Comparison of ENCODE assay signal across 8 cellular contexts in genomic region chr15:43828061-43828657, GRCh38. TPM values are rescaled to one million over a fixed set of nuclear protein-coding genes. Genes with fewer than 3 reads are reported as not detected.
DNase-seq lines count a peak whose midpoint lies in the region; ATAC-seq, FAIRE-seq and TF ChIP-seq lines count a peak whose summit lies in the region.

No MANE protein-coding gene starts in this region.

- TF ChIP-seq EP300 in HepG2 (IDR thresholded peaks at IDR 0.05; ENCODE audit: low read depth in 2 of 2, low read length in 2 of 2) = no peak
- no peak for TF ChIP-seq EP300 in HepG2 (CRISPR knock-in tag; IDR thresholded peaks at IDR 0.05; ENCODE audit: borderline replicate concordance)
- no peak for TF ChIP-seq EP300 in transverse colon (IDR thresholded peaks at IDR 0.05; ENCODE audit: low read depth)

- H3K4me2 ChIP-seq in HepG2 (ENCODE audit: low read depth, low read length) = no peak overlapping the region

- H3K4me1 Mint-ChIP-seq in T-helper 1 cell treated with Interleukin-12 subunit alpha and Interleukin-12 subunit beta and Interleukin-4 antibody, amounts not matched to agents 30 μg/mL and 1 μg/mL, for 36 hours (ENCODE audit: low read depth) = peaks cover 36% of the 10 kb centered on the region

- H3K27ac ChIP-seq in HepG2 (ENCODE audit: extremely low read length, insufficient read depth, low read length) (no peak overlapping the region), right lobe of liver (no peak overlapping the region), transverse colon (peak overlapping the region; percentile 73 to 84 (median 78))

- intact Hi-C loops in HepG2 (cut with micrococcal nuclease; ENCODE audit: unreplicated experiment) = no loop called here
- intact Hi-C loops in right lobe of liver (cut with DNase I) = no loop called here
- intact Hi-C loops in transverse colon (cut with DNase I; ENCODE audit: low total_unique reads) = no loop called here

- no peak for TF ChIP-seq POLR2A in HepG2 (IDR thresholded peaks at IDR 0.05; ENCODE audit: insufficient read depth in 1 of 2, low read depth in 2 of 2, low read length in 2 of 2)
- no peak for TF ChIP-seq POLR2A in right lobe of liver (IDR thresholded peaks at IDR 0.05)
- TF ChIP-seq POLR2A in transverse colon (IDR thresholded peaks at IDR 0.05) = no peak

- no peaks in the 10 kb centered on the region; a peak in 1 of 5 replicates for H3K27me3 ChIP-seq in HepG2 (ENCODE audit: control insufficient read depth in 1 of 2, insufficient read depth in 2 of 2, low read length in 2 of 2)
- H3K27me3 ChIP-seq in right lobe of liver = no peaks in the 10 kb centered on the region
- no peaks in the 10 kb centered on the region for H3K27me3 ChIP-seq in transverse colon

- H2AFZ ChIP-seq in HepG2 (ENCODE audit: low read length) = peak overlapping the region; percentile 81

- in situ Hi-C loops in HepG2 (cut with HindIII; ENCODE audit: extremely low pct_ligation_motif_present, low pct_unique_long_range_greater_than_20kb) (no loop called here), transverse colon (cut with MboI; ENCODE audit: low pct_ligation_motif_present in 1 of 4, low pct_unique_long_range_greater_than_20kb in 1 of 4, low sequenced_read_pairs in 3 of 4) (no loop called here)

- H3K27me3 Mint-ChIP-seq in T-helper 1 cell treated with Interleukin-12 subunit alpha and Interleukin-12 subunit beta and Interleukin-4 antibody, amounts not matched to agents 30 μg/mL and 1 μg/mL, for 36 hours (ENCODE audit: low read depth) = no peaks in the 10 kb centered on the region

- H3K4me3 Mint-ChIP-seq in T-helper 1 cell treated with Interleukin-12 subunit alpha and Interleukin-12 subunit beta and Interleukin-4 antibody, amounts not matched to agents 30 μg/mL and 1 μg/mL, for 36 hours = peak overlapping the region; percentile 90

- no peak overlapping the region for H3K9ac ChIP-seq in HepG2 (ENCODE audit: insufficient read depth, low read depth, low read length)

- DNase-seq in HepG2 (ENCODE audit: low spot score) (no peak), right lobe of liver (no peak), fibroblast of villous mesenchyme (ENCODE audit: low read depth) (peak; percentile 21), transverse colon (no peak), SW 1271 (lab: John Stamatoyannopoulos, UW) (no peak)

- 68% methylated on average over 6 of the region's 6 CpGs for WGBS in HepG2 (ENCODE audit: low lambda C conversion rate)
- WGBS in right lobe of liver (ENCODE audit: insufficient coverage, low coverage, low lambda C conversion rate, missing lambda C conversion rate) = 63% methylated on average over 6 of the region's 6 CpGs
- WGBS in transverse colon (ENCODE audit: low coverage in 1 of 2), 2 donors = 50 to 52% methylated on average over 6 of the region's 6 CpGs

- H3K9me3 Mint-ChIP-seq in T-helper 1 cell treated with Interleukin-12 subunit alpha and Interleukin-12 subunit beta and Interleukin-4 antibody, amounts not matched to agents 30 μg/mL and 1 μg/mL, for 36 hours = no peaks in the 10 kb centered on the region

- BruUV-seq in HepG2 (replicated peaks; lab: Mats Ljungman, UMichigan) = no TSS peak

- H3K36me3 ChIP-seq in HepG2 (replicated peaks in 1 of 2; ENCODE audit: control insufficient read depth in 1 of 2, insufficient read depth in 2 of 2, low read length in 2 of 2) = no peaks in the 10 kb centered on the region
- no peaks in the 10 kb centered on the region for H3K36me3 ChIP-seq in right lobe of liver
- no peaks in the 10 kb centered on the region for H3K36me3 ChIP-seq in transverse colon

- TF ChIP-seq RAD21 in HepG2 (CRISPR knock-in tag; IDR thresholded peaks at IDR 0.05) = no peak

- FAIRE-seq in HepG2 (lab: Jason Lieb, UNC) = no peak

- peaks cover 32% of the 10 kb centered on the region for H3K4me1 ChIP-seq in HepG2 (ENCODE audit: insufficient read depth, low read length)
- H3K4me1 ChIP-seq in right lobe of liver = peaks cover 0 to 17% (median 4%) of the 10 kb centered on the region in 4 donors
- peaks cover 7 to 35% (median 21%) of the 10 kb centered on the region in 4 donors for H3K4me1 ChIP-seq in transverse colon

- peaks cover 24% of the 10 kb centered on the region for H3K36me3 Mint-ChIP-seq in T-helper 1 cell treated with Interleukin-12 subunit alpha and Interleukin-12 subunit beta and Interleukin-4 antibody, amounts not matched to agents 30 μg/mL and 1 μg/mL, for 36 hours (ENCODE audit: low read depth)

- CTCF ChIA-PET in HepG2 (lab: Yijun Ruan, JAX; ENCODE audit: low intra/inter-chr PET ratio, low total read pairs) = no interaction called here

- ATAC-seq in HepG2 (no peak), right lobe of liver (no peak), GM19351 (IDR thresholded peaks at IDR 0.05; ENCODE audit: unreplicated experiment) (no peak), GM21381 (IDR thresholded peaks at IDR 0.05; ENCODE audit: unreplicated experiment) (no peak)

- H3K4me3 ChIP-seq in HepG2 (replicated peaks in 1 of 3; ENCODE audit: insufficient read depth in 1 of 3, low read depth in 2 of 3, low read length in 3 of 3) (no peak overlapping the region), right lobe of liver (no peak overlapping the region), fibroblast of villous mesenchyme (ENCODE audit: low read depth, low read length) (peak overlapping the region; percentile 73), transverse colon (peak overlapping the region in 1 of 4 donors; percentile 4)

- H3K79me2 ChIP-seq in HepG2 (ENCODE audit: insufficient read depth, low read length) = peaks cover 12% of the 10 kb centered on the region

- H4K20me1 ChIP-seq in HepG2 (ENCODE audit: insufficient read depth, low read length) = no peaks in the 10 kb centered on the region

- H3K27ac Mint-ChIP-seq in T-helper 1 cell treated with Interleukin-12 subunit alpha and Interleukin-12 subunit beta and Interleukin-4 antibody, amounts not matched to agents 30 μg/mL and 1 μg/mL, for 36 hours = peak overlapping the region; percentile 90

- no peak for TF ChIP-seq CTCF in HepG2 (CRISPR knock-in tag; IDR thresholded peaks at IDR 0.05)
- TF ChIP-seq CTCF in right lobe of liver (IDR thresholded peaks at IDR 0.05) = no peak
- no peak for TF ChIP-seq CTCF in fibroblast of villous mesenchyme (IDR thresholded peaks at IDR 0.05; ENCODE audit: insufficient read depth, low read depth, low read length)
- no peak for TF ChIP-seq CTCF in transverse colon (IDR thresholded peaks at IDR 0.05)

- no peaks in the 10 kb centered on the region for H3K9me3 ChIP-seq in HepG2 (ENCODE audit: low read length)
- H3K9me3 ChIP-seq in right lobe of liver = no peaks in the 10 kb centered on the region
- H3K9me3 ChIP-seq in transverse colon = no peaks in the 10 kb centered on the region

- POLR2A ChIA-PET in HepG2 (lab: Yijun Ruan, JAX) = no interaction called here

RNA-seq across cellular contexts. Expression of gene WDR76, which starts 1.4 kb away (rescaled TPM):
- 9.7 and 11.1 TPM in 2 replicates for total RNA-seq in HepG2 (2016; rRNA removed; fragmentation: Illumina TruSeq; extraction: Trizol)
- 2.7 and 3.3 TPM in 2 replicates for total RNA-seq in HepG2 (2016; cell fraction: cytosol; rRNA removed; fragmentation: Illumina TruSeq; extraction: Trizol; ENCODE audit: low read depth)
- total RNA-seq in HepG2 (2016; cell fraction: insoluble cytoplasmic fraction; rRNA removed; fragmentation: Illumina TruSeq; extraction: Trizol) = 9.6 and 12.9 TPM in 2 replicates
- 7.9 and 8.4 TPM in 2 replicates for total RNA-seq in HepG2 (2016; cell fraction: membrane; rRNA removed; fragmentation: Illumina TruSeq; extraction: Trizol)
- 6.1 and 8.5 TPM in 2 replicates for total RNA-seq in HepG2 (2016; cell fraction: nucleus; rRNA removed; fragmentation: Illumina TruSeq; extraction: Trizol)
- polyA plus RNA-seq in HepG2 (2011; rRNA removed) = 1.1 and 1.3 TPM in 2 replicates
- 0.70 and 0.86 TPM in 2 replicates for polyA plus RNA-seq in HepG2 (2011; cell fraction: cytosol; rRNA removed)
- polyA plus RNA-seq in HepG2 (2011; cell fraction: nucleus; rRNA removed) = 0.82 and 1.1 TPM in 2 replicates
- 2.4 and 3.8 TPM in 2 replicates for polyA plus RNA-seq in HepG2 (2012)
- polyA plus RNA-seq in HepG2 (2016; cell fraction: cytosol; fragmentation: Illumina TruSeq; extraction: Trizol; ENCODE audit: low read depth) = 1.5 and 1.9 TPM in 2 replicates
- polyA plus RNA-seq in HepG2 (2016; cell fraction: insoluble cytoplasmic fraction; fragmentation: Illumina TruSeq; extraction: Trizol; ENCODE audit: low read depth) = 6.8 and 7.9 TPM in 2 replicates
- 2.7 and 3.6 TPM in 2 replicates for polyA plus RNA-seq in HepG2 (2016; cell fraction: membrane; fragmentation: Illumina TruSeq; extraction: Trizol; ENCODE audit: low read depth)
- polyA plus RNA-seq in HepG2 (2016; cell fraction: nucleus; fragmentation: Illumina TruSeq; extraction: Trizol; ENCODE audit: insufficient read depth, low read depth) = 4.6 and 6.3 TPM in 2 replicates
- 1.1 and 46.2 TPM in 2 replicates for polyA minus RNA-seq in HepG2 (2011; rRNA and poly(A)+ RNA removed; ENCODE audit: low replicate concordance)
- polyA minus RNA-seq in HepG2 (2011; cell fraction: cytosol; rRNA and poly(A)+ RNA removed) = 1.5 and 2.0 TPM in 2 replicates
- polyA minus RNA-seq in HepG2 (2011; cell fraction: nucleus; rRNA and poly(A)+ RNA removed) = 2.1 and 2.2 TPM in 2 replicates
- 1 to 10 TPM in 3 of 6 experiments, under 1 TPM in 3; 0.46 to 5.5 (median 1.1) TPM for total RNA-seq in right lobe of liver
- 15.1 and 17.7 TPM in 2 replicates for total RNA-seq in fibroblast of villous mesenchyme
- total RNA-seq in transverse colon = 1 to 10 TPM in 2 of 4 donors, under 1 TPM in 1, not detected in 1; 0.20 to 4.8 (median 2.7) TPM

RNA-seq across cellular contexts. Expression of gene MFAP1, which starts 3.7 kb away (rescaled TPM):
- total RNA-seq in HepG2 (2016; rRNA removed; fragmentation: Illumina TruSeq; extraction: Trizol) (39.5 and 56.9 TPM in 2 replicates), right lobe of liver (10 to 100 TPM in 2 of 6 experiments, 1 to 10 TPM in 4; 6.7 to 11.9 (median 8.1) TPM), fibroblast of villous mesenchyme (15.8 and 23.7 TPM in 2 replicates), transverse colon (10 to 100 TPM in 3 of 4 donors, 1 to 10 TPM in 1; 9.8 to 32.9 (median 16.3) TPM)
- 5.1 and 7.1 TPM in 2 replicates for total RNA-seq in HepG2 (2016; cell fraction: cytosol; rRNA removed; fragmentation: Illumina TruSeq; extraction: Trizol; ENCODE audit: low read depth)
- total RNA-seq in HepG2 (2016; cell fraction: insoluble cytoplasmic fraction; rRNA removed; fragmentation: Illumina TruSeq; extraction: Trizol) = 41.8 and 58.7 TPM in 2 replicates
- 9.6 and 12.5 TPM in 2 replicates for total RNA-seq in HepG2 (2016; cell fraction: membrane; rRNA removed; fragmentation: Illumina TruSeq; extraction: Trizol)
- total RNA-seq in HepG2 (2016; cell fraction: nucleus; rRNA removed; fragmentation: Illumina TruSeq; extraction: Trizol) = 18.3 and 18.4 TPM in 2 replicates
- 10.8 and 11.8 TPM in 2 replicates for polyA plus RNA-seq in HepG2 (2011; rRNA removed)
- 9.0 and 13.4 TPM in 2 replicates for polyA plus RNA-seq in HepG2 (2011; cell fraction: cytosol; rRNA removed)
- polyA plus RNA-seq in HepG2 (2011; cell fraction: nucleus; rRNA removed) = 3.5 and 4.5 TPM in 2 replicates
- polyA plus RNA-seq in HepG2 (2012) = 22.2 and 24.6 TPM in 2 replicates
- polyA plus RNA-seq in HepG2 (2016; cell fraction: cytosol; fragmentation: Illumina TruSeq; extraction: Trizol; ENCODE audit: low read depth) = 2.1 and 2.4 TPM in 2 replicates
- polyA plus RNA-seq in HepG2 (2016; cell fraction: insoluble cytoplasmic fraction; fragmentation: Illumina TruSeq; extraction: Trizol; ENCODE audit: low read depth) = 49.0 and 55.0 TPM in 2 replicates
- polyA plus RNA-seq in HepG2 (2016; cell fraction: membrane; fragmentation: Illumina TruSeq; extraction: Trizol; ENCODE audit: low read depth) = 3.5 and 4.3 TPM in 2 replicates
- 18.8 and 21.9 TPM in 2 replicates for polyA plus RNA-seq in HepG2 (2016; cell fraction: nucleus; fragmentation: Illumina TruSeq; extraction: Trizol; ENCODE audit: insufficient read depth, low read depth)
- 8.8 and 25.5 TPM in 2 replicates for polyA minus RNA-seq in HepG2 (2011; rRNA and poly(A)+ RNA removed; ENCODE audit: low replicate concordance)
- 12.1 and 12.8 TPM in 2 replicates for polyA minus RNA-seq in HepG2 (2011; cell fraction: cytosol; rRNA and poly(A)+ RNA removed)
- polyA minus RNA-seq in HepG2 (2011; cell fraction: nucleus; rRNA and poly(A)+ RNA removed) = 9.9 and 13.4 TPM in 2 replicates

RNA-seq across cellular contexts. Expression of gene HYPK, which starts 27.8 kb away (rescaled TPM):
- 9.4 and 13.5 TPM in 2 replicates for total RNA-seq in HepG2 (2016; rRNA removed; fragmentation: Illumina TruSeq; extraction: Trizol)
- total RNA-seq in HepG2 (2016; cell fraction: cytosol; rRNA removed; fragmentation: Illumina TruSeq; extraction: Trizol; ENCODE audit: low read depth) = 9.3 and 10.3 TPM in 2 replicates
- total RNA-seq in HepG2 (2016; cell fraction: insoluble cytoplasmic fraction; rRNA removed; fragmentation: Illumina TruSeq; extraction: Trizol) = 12.9 and 17.9 TPM in 2 replicates
- total RNA-seq in HepG2 (2016; cell fraction: membrane; rRNA removed; fragmentation: Illumina TruSeq; extraction: Trizol) = 10.1 and 12.4 TPM in 2 replicates
- total RNA-seq in HepG2 (2016; cell fraction: nucleus; rRNA removed; fragmentation: Illumina TruSeq; extraction: Trizol) = 18.0 and 18.7 TPM in 2 replicates
- 12.7 and 16.5 TPM in 2 replicates for polyA plus RNA-seq in HepG2 (2011; rRNA removed)
- 1.7 and 1.9 TPM in 2 replicates for polyA plus RNA-seq in HepG2 (2011; cell fraction: cytosol; rRNA removed)
- polyA plus RNA-seq in HepG2 (2011; cell fraction: nucleus; rRNA removed) = 16.8 and 20.9 TPM in 2 replicates
- 4.8 and 7.1 TPM in 2 replicates for polyA plus RNA-seq in HepG2 (2012)
- polyA plus RNA-seq in HepG2 (2016; cell fraction: cytosol; fragmentation: Illumina TruSeq; extraction: Trizol; ENCODE audit: low read depth) = 1.4 and 1.7 TPM in 2 replicates
- polyA plus RNA-seq in HepG2 (2016; cell fraction: insoluble cytoplasmic fraction; fragmentation: Illumina TruSeq; extraction: Trizol; ENCODE audit: low read depth) = 3.9 and 4.7 TPM in 2 replicates
- polyA plus RNA-seq in HepG2 (2016; cell fraction: membrane; fragmentation: Illumina TruSeq; extraction: Trizol; ENCODE audit: low read depth) = 1.9 and 3.9 TPM in 2 replicates
- 12.2 and 12.8 TPM in 2 replicates for polyA plus RNA-seq in HepG2 (2016; cell fraction: nucleus; fragmentation: Illumina TruSeq; extraction: Trizol; ENCODE audit: insufficient read depth, low read depth)
- polyA minus RNA-seq in HepG2 (2011; rRNA and poly(A)+ RNA removed; ENCODE audit: low replicate concordance) = 6.7 and 7.4 TPM in 2 replicates
- polyA minus RNA-seq in HepG2 (2011; cell fraction: cytosol; rRNA and poly(A)+ RNA removed) = 4.2 and 8.4 TPM in 2 replicates
- 24.1 and 29.1 TPM in 2 replicates for polyA minus RNA-seq in HepG2 (2011; cell fraction: nucleus; rRNA and poly(A)+ RNA removed)
- total RNA-seq in right lobe of liver = 10 to 100 TPM in 3 of 6 experiments, 1 to 10 TPM in 3; 6.1 to 17.4 (median 9.1) TPM
- 6.4 and 6.9 TPM in 2 replicates for total RNA-seq in fibroblast of villous mesenchyme
- total RNA-seq in transverse colon = 10 to 100 TPM; 10.6 to 41.1 (median 27.5) TPM

RNA-seq across cellular contexts. Expression of gene SERINC4, which starts 28.1 kb away (rescaled TPM):
- total RNA-seq in HepG2 (2016; rRNA removed; fragmentation: Illumina TruSeq; extraction: Trizol) (not detected in 2 replicates), right lobe of liver (under 1 TPM in 2 of 6 experiments, not detected in 4; 0.22 to 0.26 TPM), fibroblast of villous mesenchyme (under 0.01 TPM in 1 of 2 replicates, not detected in the other), transverse colon (not detected)
- not detected in 2 replicates for total RNA-seq in HepG2 (2016; cell fraction: cytosol; rRNA removed; fragmentation: Illumina TruSeq; extraction: Trizol; ENCODE audit: low read depth)
- total RNA-seq in HepG2 (2016; cell fraction: insoluble cytoplasmic fraction; rRNA removed; fragmentation: Illumina TruSeq; extraction: Trizol) = 0.09 TPM in 1 of 2 replicates, not detected in the other
- not detected in 2 replicates for total RNA-seq in HepG2 (2016; cell fraction: membrane; rRNA removed; fragmentation: Illumina TruSeq; extraction: Trizol)
- not detected in 2 replicates for total RNA-seq in HepG2 (2016; cell fraction: nucleus; rRNA removed; fragmentation: Illumina TruSeq; extraction: Trizol)
- polyA plus RNA-seq in HepG2 (2011; rRNA removed) = 0.04 TPM in 1 of 2 replicates, not detected in the other
- polyA plus RNA-seq in HepG2 (2011; cell fraction: cytosol; rRNA removed) = not detected in 2 replicates
- 0.10 TPM in 2 replicates for polyA plus RNA-seq in HepG2 (2011; cell fraction: nucleus; rRNA removed)
- polyA plus RNA-seq in HepG2 (2012) = not detected in 2 replicates
- polyA plus RNA-seq in HepG2 (2016; cell fraction: cytosol; fragmentation: Illumina TruSeq; extraction: Trizol; ENCODE audit: low read depth) = not detected in 2 replicates
- not detected in 2 replicates for polyA plus RNA-seq in HepG2 (2016; cell fraction: insoluble cytoplasmic fraction; fragmentation: Illumina TruSeq; extraction: Trizol; ENCODE audit: low read depth)
- not detected in 2 replicates for polyA plus RNA-seq in HepG2 (2016; cell fraction: membrane; fragmentation: Illumina TruSeq; extraction: Trizol; ENCODE audit: low read depth)
- polyA plus RNA-seq in HepG2 (2016; cell fraction: nucleus; fragmentation: Illumina TruSeq; extraction: Trizol; ENCODE audit: insufficient read depth, low read depth) = not detected in 2 replicates
- polyA minus RNA-seq in HepG2 (2011; rRNA and poly(A)+ RNA removed; ENCODE audit: low replicate concordance) = 2.4 TPM in 1 of 2 replicates, not detected in the other
- polyA minus RNA-seq in HepG2 (2011; cell fraction: cytosol; rRNA and poly(A)+ RNA removed) = not detected in 2 replicates
- 0.13 TPM in 1 of 2 replicates, not detected in the other for polyA minus RNA-seq in HepG2 (2011; cell fraction: nucleus; rRNA and poly(A)+ RNA removed)

RNA-seq across cellular contexts. Expression of gene SERF2, which starts 36.0 kb away (rescaled TPM):
- total RNA-seq in HepG2 (2016; rRNA removed; fragmentation: Illumina TruSeq; extraction: Trizol) (1,257 and 1,308 TPM in 2 replicates), right lobe of liver (100 to 1,000 TPM; 454 to 694 (median 611) TPM), fibroblast of villous mesenchyme (255 and 321 TPM in 2 replicates), transverse colon (1,000 to 10,000 TPM in 1 of 4 donors, 100 to 1,000 TPM in 3; 663 to 1,001 (median 825) TPM)
- 535 and 754 TPM in 2 replicates for total RNA-seq in HepG2 (2016; cell fraction: cytosol; rRNA removed; fragmentation: Illumina TruSeq; extraction: Trizol; ENCODE audit: low read depth)
- 1,238 and 1,246 TPM in 2 replicates for total RNA-seq in HepG2 (2016; cell fraction: insoluble cytoplasmic fraction; rRNA removed; fragmentation: Illumina TruSeq; extraction: Trizol)
- total RNA-seq in HepG2 (2016; cell fraction: membrane; rRNA removed; fragmentation: Illumina TruSeq; extraction: Trizol) = 987 and 1,243 TPM in 2 replicates
- 431 and 520 TPM in 2 replicates for total RNA-seq in HepG2 (2016; cell fraction: nucleus; rRNA removed; fragmentation: Illumina TruSeq; extraction: Trizol)
- 707 and 811 TPM in 2 replicates for polyA plus RNA-seq in HepG2 (2011; rRNA removed)
- polyA plus RNA-seq in HepG2 (2011; cell fraction: cytosol; rRNA removed) = 569 and 1,388 TPM in 2 replicates
- polyA plus RNA-seq in HepG2 (2011; cell fraction: nucleus; rRNA removed) = 699 and 772 TPM in 2 replicates
- 584 and 625 TPM in 2 replicates for polyA plus RNA-seq in HepG2 (2012)
- 501 and 704 TPM in 2 replicates for polyA plus RNA-seq in HepG2 (2016; cell fraction: cytosol; fragmentation: Illumina TruSeq; extraction: Trizol; ENCODE audit: low read depth)
- polyA plus RNA-seq in HepG2 (2016; cell fraction: insoluble cytoplasmic fraction; fragmentation: Illumina TruSeq; extraction: Trizol; ENCODE audit: low read depth) = 1,095 and 1,148 TPM in 2 replicates
- 829 and 1,016 TPM in 2 replicates for polyA plus RNA-seq in HepG2 (2016; cell fraction: membrane; fragmentation: Illumina TruSeq; extraction: Trizol; ENCODE audit: low read depth)
- 767 and 788 TPM in 2 replicates for polyA plus RNA-seq in HepG2 (2016; cell fraction: nucleus; fragmentation: Illumina TruSeq; extraction: Trizol; ENCODE audit: insufficient read depth, low read depth)
- 804 and 856 TPM in 2 replicates for polyA minus RNA-seq in HepG2 (2011; rRNA and poly(A)+ RNA removed; ENCODE audit: low replicate concordance)
- 126 and 152 TPM in 2 replicates for polyA minus RNA-seq in HepG2 (2011; cell fraction: cytosol; rRNA and poly(A)+ RNA removed)
- polyA minus RNA-seq in HepG2 (2011; cell fraction: nucleus; rRNA and poly(A)+ RNA removed) = 163 and 169 TPM in 2 replicates

Comparison
In these comparisons a context has a peak if more than half of its experiments do, and no peak if none do; other contexts are left out.
1. H3K27ac ChIP-seq: peak in transverse colon (4 of 4); none in HepG2 (single experiment) and right lobe of liver (0 of 3).